ENCODE assay signal across 1 cellular context in the genomic region with DNA sequence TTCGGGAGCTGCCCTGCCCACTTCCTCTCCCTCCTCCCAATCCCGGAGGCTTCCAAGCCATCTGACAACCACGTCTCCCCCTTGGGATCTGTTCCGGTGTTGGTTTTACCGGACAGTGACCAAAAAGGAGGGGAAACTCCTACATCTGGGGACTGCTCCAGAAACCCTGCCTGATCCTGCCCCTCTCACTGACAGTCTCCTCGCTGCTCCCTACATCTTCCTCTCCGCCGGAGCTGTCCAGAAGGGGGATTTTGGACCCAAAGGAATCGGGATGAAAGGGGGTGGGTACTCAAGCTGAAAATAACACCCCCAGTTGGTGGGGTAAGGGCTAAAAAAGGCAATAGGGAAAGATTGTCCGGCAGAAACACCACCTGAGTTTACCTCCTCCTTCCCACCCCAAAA.
TF ChIP-seq lines count a peak whose summit lies in the region.

No MANE protein-coding gene starts in this region.

TF ChIP-seq in HepG2, 621 proteins besides CTCF, POLR2A, EP300 and RAD21 (continued from another document and continues in another):
- TF ChIP-seq, protein P1, sequence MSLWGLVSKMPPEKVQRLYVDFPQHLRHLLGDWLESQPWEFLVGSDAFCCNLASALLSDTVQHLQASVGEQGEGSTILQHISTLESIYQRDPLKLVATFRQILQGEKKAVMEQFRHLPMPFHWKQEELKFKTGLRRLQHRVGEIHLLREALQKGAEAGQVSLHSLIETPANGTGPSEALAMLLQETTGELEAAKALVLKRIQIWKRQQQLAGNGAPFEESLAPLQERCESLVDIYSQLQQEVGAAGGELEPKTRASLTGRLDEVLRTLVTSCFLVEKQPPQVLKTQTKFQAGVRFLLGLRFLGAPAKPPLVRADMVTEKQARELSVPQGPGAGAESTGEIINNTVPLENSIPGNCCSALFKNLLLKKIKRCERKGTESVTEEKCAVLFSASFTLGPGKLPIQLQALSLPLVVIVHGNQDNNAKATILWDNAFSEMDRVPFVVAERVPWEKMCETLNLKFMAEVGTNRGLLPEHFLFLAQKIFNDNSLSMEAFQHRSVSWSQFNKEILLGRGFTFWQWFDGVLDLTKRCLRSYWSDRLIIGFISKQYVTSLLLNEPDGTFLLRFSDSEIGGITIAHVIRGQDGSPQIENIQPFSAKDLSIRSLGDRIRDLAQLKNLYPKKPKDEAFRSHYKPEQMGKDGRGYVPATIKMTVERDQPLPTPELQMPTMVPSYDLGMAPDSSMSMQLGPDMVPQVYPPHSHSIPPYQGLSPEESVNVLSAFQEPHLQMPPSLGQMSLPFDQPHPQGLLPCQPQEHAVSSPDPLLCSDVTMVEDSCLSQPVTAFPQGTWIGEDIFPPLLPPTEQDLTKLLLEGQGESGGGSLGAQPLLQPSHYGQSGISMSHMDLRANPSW (CRISPR knock-in tag; IDR thresholded peaks at IDR 0.05; ENCODE audit: borderline replicate concordance) = no peak
- TF ChIP-seq, protein P2, sequence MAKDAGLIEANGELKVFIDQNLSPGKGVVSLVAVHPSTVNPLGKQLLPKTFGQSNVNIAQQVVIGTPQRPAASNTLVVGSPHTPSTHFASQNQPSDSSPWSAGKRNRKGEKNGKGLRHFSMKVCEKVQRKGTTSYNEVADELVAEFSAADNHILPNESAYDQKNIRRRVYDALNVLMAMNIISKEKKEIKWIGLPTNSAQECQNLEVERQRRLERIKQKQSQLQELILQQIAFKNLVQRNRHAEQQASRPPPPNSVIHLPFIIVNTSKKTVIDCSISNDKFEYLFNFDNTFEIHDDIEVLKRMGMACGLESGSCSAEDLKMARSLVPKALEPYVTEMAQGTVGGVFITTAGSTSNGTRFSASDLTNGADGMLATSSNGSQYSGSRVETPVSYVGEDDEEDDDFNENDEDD (CRISPR knock-in tag; IDR thresholded peaks at IDR 0.05; ENCODE audit: borderline replicate concordance) = peak; percentile 46; the same call in 1 of the 2 replicates
- TF ChIP-seq ZNF260 (CRISPR knock-in tag; IDR thresholded peaks at IDR 0.05; ENCODE audit: borderline replicate concordance, low read depth) = no peak
- TF ChIP-seq U2AF2 (IDR thresholded peaks at IDR 0.05; ENCODE audit: low read depth, low read length) = 0 out of 2 replicates have a peak, but pooled peaks have one; percentile 53
- TF ChIP-seq EEA1 (CRISPR knock-in tag; IDR thresholded peaks at IDR 0.05; ENCODE audit: borderline replicate concordance) = no peak
- TF ChIP-seq SCMH1 (CRISPR knock-in tag; IDR thresholded peaks at IDR 0.05; ENCODE audit: borderline replicate concordance) = no peak
- TF ChIP-seq, protein P3, sequence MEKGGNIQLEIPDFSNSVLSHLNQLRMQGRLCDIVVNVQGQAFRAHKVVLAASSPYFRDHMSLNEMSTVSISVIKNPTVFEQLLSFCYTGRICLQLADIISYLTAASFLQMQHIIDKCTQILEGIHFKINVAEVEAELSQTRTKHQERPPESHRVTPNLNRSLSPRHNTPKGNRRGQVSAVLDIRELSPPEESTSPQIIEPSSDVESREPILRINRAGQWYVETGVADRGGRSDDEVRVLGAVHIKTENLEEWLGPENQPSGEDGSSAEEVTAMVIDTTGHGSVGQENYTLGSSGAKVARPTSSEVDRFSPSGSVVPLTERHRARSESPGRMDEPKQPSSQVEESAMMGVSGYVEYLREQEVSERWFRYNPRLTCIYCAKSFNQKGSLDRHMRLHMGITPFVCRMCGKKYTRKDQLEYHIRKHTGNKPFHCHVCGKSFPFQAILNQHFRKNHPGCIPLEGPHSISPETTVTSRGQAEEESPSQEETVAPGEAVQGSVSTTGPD (CRISPR knock-in tag; IDR thresholded peaks at IDR 0.05) = peak; percentile 70; the same call in 1 of the 2 replicates
- no peak for TF ChIP-seq RAD51 (IDR thresholded peaks at IDR 0.05; ENCODE audit: borderline replicate concordance)
- TF ChIP-seq, protein P4, sequence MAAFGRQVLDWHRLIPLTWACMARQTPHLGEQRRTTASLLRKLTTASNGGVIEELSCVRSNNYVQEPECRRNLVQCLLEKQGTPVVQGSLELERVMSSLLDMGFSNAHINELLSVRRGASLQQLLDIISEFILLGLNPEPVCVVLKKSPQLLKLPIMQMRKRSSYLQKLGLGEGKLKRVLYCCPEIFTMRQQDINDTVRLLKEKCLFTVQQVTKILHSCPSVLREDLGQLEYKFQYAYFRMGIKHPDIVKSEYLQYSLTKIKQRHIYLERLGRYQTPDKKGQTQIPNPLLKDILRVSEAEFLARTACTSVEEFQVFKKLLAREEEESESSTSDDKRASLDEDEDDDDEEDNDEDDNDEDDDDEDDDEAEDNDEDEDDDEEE (CRISPR knock-in tag; IDR thresholded peaks at IDR 0.05) = peak; percentile 69; the same call in 1 of the 2 replicates
- TF ChIP-seq GATAD1 (CRISPR knock-in tag; IDR thresholded peaks at IDR 0.05) = no peak
- no peak for TF ChIP-seq ZNF3 (CRISPR knock-in tag; IDR thresholded peaks at IDR 0.05)
- TF ChIP-seq SETDB1 (CRISPR knock-in tag; IDR thresholded peaks at IDR 0.05; ENCODE audit: borderline replicate concordance) = no peak
- 0 out of 2 replicates have a peak, but pooled peaks have one; percentile 25 for TF ChIP-seq DPF2 (CRISPR knock-in tag; IDR thresholded peaks at IDR 0.05; ENCODE audit: borderline replicate concordance, low read depth)
- no peak for TF ChIP-seq FIP1L1 (IDR thresholded peaks at IDR 0.05; ENCODE audit: borderline replicate concordance, insufficient read depth, low read depth, low read length)
- TF ChIP-seq, protein P5, sequence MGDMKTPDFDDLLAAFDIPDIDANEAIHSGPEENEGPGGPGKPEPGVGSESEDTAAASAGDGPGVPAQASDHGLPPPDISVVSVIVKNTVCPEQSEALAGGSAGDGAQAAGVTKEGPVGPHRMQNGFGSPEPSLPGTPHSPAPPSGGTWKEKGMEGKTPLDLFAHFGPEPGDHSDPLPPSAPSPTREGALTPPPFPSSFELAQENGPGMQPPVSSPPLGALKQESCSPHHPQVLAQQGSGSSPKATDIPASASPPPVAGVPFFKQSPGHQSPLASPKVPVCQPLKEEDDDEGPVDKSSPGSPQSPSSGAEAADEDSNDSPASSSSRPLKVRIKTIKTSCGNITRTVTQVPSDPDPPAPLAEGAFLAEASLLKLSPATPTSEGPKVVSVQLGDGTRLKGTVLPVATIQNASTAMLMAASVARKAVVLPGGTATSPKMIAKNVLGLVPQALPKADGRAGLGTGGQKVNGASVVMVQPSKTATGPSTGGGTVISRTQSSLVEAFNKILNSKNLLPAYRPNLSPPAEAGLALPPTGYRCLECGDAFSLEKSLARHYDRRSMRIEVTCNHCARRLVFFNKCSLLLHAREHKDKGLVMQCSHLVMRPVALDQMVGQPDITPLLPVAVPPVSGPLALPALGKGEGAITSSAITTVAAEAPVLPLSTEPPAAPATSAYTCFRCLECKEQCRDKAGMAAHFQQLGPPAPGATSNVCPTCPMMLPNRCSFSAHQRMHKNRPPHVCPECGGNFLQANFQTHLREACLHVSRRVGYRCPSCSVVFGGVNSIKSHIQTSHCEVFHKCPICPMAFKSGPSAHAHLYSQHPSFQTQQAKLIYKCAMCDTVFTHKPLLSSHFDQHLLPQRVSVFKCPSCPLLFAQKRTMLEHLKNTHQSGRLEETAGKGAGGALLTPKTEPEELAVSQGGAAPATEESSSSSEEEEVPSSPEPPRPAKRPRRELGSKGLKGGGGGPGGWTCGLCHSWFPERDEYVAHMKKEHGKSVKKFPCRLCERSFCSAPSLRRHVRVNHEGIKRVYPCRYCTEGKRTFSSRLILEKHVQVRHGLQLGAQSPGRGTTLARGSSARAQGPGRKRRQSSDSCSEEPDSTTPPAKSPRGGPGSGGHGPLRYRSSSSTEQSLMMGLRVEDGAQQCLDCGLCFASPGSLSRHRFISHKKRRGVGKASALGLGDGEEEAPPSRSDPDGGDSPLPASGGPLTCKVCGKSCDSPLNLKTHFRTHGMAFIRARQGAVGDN (CRISPR knock-in tag; IDR thresholded peaks at IDR 0.05) = no peak; the same call in 1 of the 2 replicates
- TF ChIP-seq ZNF569 (CRISPR knock-in tag; IDR thresholded peaks at IDR 0.05; ENCODE audit: borderline replicate concordance) = no peak
- peak; percentile 79 for TF ChIP-seq ZNF501 (CRISPR knock-in tag; IDR thresholded peaks at IDR 0.05)
- TF ChIP-seq ZNF335 (CRISPR knock-in tag; IDR thresholded peaks at IDR 0.05) = no peak
- TF ChIP-seq KMT2A (CRISPR knock-in tag; IDR thresholded peaks at IDR 0.05) = peak; percentile 83
- no peak for TF ChIP-seq TBP (CRISPR knock-in tag; IDR thresholded peaks at IDR 0.05)
- peak; percentile 41; the same call in 1 of the 2 replicates for TF ChIP-seq MIXL1 (CRISPR knock-in tag; IDR thresholded peaks at IDR 0.05)
- no peak; the same call in 1 of the 2 replicates for TF ChIP-seq ZNF547 (CRISPR knock-in tag; IDR thresholded peaks at IDR 0.05)
- TF ChIP-seq, protein P6, sequence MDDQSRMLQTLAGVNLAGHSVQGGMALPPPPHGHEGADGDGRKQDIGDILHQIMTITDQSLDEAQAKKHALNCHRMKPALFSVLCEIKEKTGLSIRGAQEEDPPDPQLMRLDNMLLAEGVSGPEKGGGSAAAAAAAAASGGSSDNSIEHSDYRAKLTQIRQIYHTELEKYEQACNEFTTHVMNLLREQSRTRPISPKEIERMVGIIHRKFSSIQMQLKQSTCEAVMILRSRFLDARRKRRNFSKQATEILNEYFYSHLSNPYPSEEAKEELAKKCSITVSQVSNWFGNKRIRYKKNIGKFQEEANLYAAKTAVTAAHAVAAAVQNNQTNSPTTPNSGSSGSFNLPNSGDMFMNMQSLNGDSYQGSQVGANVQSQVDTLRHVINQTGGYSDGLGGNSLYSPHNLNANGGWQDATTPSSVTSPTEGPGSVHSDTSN (CRISPR knock-in tag; IDR thresholded peaks at IDR 0.05; ENCODE audit: borderline replicate concordance) = no peak
- no peak for TF ChIP-seq HOXD1 (CRISPR knock-in tag; IDR thresholded peaks at IDR 0.05)
- TF ChIP-seq RXRA (CRISPR knock-in tag; IDR thresholded peaks at IDR 0.05) = peak; percentile 25; the same call in 1 of the 2 replicates
- TF ChIP-seq U2AF1 (optimal IDR thresholded peaks at IDR 0.05; ENCODE audit: low read depth, low read length) = no peak
- no peak for TF ChIP-seq THYN1 (CRISPR knock-in tag; IDR thresholded peaks at IDR 0.05; ENCODE audit: borderline replicate concordance, low read depth)
- 0 out of 2 replicates have a peak, but pooled peaks have one; percentile 43 for TF ChIP-seq ZNF556 (CRISPR knock-in tag; IDR thresholded peaks at IDR 0.05; ENCODE audit: borderline replicate concordance)
- peak; percentile 71; the same call in 1 of the 2 replicates for TF ChIP-seq MEF2D (CRISPR knock-in tag; IDR thresholded peaks at IDR 0.05)
- TF ChIP-seq, protein P7, sequence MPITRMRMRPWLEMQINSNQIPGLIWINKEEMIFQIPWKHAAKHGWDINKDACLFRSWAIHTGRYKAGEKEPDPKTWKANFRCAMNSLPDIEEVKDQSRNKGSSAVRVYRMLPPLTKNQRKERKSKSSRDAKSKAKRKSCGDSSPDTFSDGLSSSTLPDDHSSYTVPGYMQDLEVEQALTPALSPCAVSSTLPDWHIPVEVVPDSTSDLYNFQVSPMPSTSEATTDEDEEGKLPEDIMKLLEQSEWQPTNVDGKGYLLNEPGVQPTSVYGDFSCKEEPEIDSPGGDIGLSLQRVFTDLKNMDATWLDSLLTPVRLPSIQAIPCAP (CRISPR knock-in tag; IDR thresholded peaks at IDR 0.05; ENCODE audit: low read depth) = no peak
- TF ChIP-seq ZNF570 (CRISPR knock-in tag; IDR thresholded peaks at IDR 0.05; ENCODE audit: borderline replicate concordance) = no peak
- no peak for TF ChIP-seq HNRNPL (IDR thresholded peaks at IDR 0.05; ENCODE audit: low read depth, low read length)
- peak; percentile 48; the same call in 1 of the 2 replicates for TF ChIP-seq FOXC1 (CRISPR knock-in tag; IDR thresholded peaks at IDR 0.05; ENCODE audit: borderline replicate concordance)
- TF ChIP-seq CHD2 (IDR thresholded peaks at IDR 0.05; ENCODE audit: low read depth, low read length) = no peak
- TF ChIP-seq, protein P8, sequence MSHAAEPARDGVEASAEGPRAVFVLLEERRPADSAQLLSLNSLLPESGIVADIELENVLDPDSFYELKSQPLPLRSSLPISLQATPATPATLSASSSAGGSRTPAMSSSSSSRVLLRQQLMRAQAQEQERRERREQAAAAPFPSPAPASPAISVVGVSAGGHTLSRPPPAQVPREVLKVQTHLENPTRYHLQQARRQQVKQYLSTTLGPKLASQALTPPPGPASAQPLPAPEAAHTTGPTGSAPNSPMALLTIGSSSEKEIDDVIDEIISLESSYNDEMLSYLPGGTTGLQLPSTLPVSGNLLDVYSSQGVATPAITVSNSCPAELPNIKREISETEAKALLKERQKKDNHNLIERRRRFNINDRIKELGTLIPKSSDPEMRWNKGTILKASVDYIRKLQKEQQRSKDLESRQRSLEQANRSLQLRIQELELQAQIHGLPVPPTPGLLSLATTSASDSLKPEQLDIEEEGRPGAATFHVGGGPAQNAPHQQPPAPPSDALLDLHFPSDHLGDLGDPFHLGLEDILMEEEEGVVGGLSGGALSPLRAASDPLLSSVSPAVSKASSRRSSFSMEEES (CRISPR knock-in tag; IDR thresholded peaks at IDR 0.05) = peak; percentile 68
- no peak for TF ChIP-seq EZH2 (conservative IDR thresholded peaks at IDR 0.05; ENCODE audit: low read depth, low read length)
- TF ChIP-seq, protein P9, sequence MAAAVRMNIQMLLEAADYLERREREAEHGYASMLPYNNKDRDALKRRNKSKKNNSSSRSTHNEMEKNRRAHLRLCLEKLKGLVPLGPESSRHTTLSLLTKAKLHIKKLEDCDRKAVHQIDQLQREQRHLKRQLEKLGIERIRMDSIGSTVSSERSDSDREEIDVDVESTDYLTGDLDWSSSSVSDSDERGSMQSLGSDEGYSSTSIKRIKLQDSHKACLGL (CRISPR knock-in tag; IDR thresholded peaks at IDR 0.05) = no peak
- no peak for TF ChIP-seq ZNF225 (CRISPR knock-in tag; IDR thresholded peaks at IDR 0.05)
- TF ChIP-seq NFIC (IDR thresholded peaks at IDR 0.05; ENCODE audit: low read length) = no peak
- TF ChIP-seq, protein P10, sequence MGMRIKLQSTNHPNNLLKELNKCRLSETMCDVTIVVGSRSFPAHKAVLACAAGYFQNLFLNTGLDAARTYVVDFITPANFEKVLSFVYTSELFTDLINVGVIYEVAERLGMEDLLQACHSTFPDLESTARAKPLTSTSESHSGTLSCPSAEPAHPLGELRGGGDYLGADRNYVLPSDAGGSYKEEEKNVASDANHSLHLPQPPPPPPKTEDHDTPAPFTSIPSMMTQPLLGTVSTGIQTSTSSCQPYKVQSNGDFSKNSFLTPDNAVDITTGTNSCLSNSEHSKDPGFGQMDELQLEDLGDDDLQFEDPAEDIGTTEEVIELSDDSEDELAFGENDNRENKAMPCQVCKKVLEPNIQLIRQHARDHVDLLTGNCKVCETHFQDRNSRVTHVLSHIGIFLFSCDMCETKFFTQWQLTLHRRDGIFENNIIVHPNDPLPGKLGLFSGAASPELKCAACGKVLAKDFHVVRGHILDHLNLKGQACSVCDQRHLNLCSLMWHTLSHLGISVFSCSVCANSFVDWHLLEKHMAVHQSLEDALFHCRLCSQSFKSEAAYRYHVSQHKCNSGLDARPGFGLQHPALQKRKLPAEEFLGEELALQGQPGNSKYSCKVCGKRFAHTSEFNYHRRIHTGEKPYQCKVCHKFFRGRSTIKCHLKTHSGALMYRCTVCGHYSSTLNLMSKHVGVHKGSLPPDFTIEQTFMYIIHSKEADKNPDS (CRISPR knock-in tag; IDR thresholded peaks at IDR 0.05) = no peak
- TF ChIP-seq IRX3 (CRISPR knock-in tag; IDR thresholded peaks at IDR 0.05; ENCODE audit: borderline replicate concordance, low read depth) = no peak
- TF ChIP-seq CENPT (CRISPR knock-in tag; IDR thresholded peaks at IDR 0.05; ENCODE audit: low read depth) = no peak
- TF ChIP-seq ZNF703 (CRISPR knock-in tag; IDR thresholded peaks at IDR 0.05; ENCODE audit: borderline replicate concordance) = no peak
